Comparison of ENCODE assay signal across 1 cellular context in the genomic region with DNA sequence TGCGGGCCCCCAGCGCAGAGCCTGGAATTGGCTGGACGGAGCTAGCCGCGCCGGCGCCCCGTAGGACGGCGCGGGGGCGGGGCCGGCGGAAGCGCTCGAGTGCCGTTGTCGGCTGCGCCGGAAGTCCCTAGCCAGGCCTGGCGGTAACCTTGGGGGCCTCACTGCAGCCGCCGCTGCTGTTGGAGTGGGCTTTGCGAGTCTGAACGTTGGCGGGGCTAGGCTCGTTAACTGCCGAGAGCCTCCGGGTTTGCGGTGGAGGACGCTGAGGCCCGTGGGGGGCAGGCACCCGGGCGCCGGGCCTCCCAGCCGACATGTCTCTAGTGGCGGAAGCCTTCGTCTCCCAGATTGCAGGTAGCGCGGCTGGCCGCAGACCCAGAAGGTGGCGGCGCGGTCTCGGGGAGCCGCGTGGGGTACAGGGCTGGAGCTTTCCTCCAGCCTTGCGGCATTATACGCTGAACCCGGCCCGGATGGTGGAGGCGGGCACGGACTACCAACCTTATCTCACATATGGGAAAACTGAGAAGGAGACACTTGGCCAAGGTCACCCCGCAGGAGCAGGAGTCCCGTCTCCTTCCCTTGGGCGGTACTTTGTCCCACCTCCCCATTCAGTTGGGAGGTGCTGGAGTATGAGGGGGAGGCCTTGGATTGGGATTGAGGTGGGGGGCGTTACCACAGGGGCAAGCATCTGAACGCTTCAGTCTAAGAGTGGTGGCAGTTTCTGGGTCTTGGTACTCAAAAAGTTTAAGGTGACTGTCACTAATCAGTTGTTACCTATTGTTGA.
TF ChIP-seq lines count a peak whose summit lies in the region.

A gene (plus strand): TSS at position 124 of the 781 bp plus-strand sequence. CDS start 188 bp downstream, at position 312.

TF ChIP-seq in WTC11, 78 proteins besides CTCF, POLR2A, EP300 and RAD21 (continued from another document):
- TF ChIP-seq, protein P1, sequence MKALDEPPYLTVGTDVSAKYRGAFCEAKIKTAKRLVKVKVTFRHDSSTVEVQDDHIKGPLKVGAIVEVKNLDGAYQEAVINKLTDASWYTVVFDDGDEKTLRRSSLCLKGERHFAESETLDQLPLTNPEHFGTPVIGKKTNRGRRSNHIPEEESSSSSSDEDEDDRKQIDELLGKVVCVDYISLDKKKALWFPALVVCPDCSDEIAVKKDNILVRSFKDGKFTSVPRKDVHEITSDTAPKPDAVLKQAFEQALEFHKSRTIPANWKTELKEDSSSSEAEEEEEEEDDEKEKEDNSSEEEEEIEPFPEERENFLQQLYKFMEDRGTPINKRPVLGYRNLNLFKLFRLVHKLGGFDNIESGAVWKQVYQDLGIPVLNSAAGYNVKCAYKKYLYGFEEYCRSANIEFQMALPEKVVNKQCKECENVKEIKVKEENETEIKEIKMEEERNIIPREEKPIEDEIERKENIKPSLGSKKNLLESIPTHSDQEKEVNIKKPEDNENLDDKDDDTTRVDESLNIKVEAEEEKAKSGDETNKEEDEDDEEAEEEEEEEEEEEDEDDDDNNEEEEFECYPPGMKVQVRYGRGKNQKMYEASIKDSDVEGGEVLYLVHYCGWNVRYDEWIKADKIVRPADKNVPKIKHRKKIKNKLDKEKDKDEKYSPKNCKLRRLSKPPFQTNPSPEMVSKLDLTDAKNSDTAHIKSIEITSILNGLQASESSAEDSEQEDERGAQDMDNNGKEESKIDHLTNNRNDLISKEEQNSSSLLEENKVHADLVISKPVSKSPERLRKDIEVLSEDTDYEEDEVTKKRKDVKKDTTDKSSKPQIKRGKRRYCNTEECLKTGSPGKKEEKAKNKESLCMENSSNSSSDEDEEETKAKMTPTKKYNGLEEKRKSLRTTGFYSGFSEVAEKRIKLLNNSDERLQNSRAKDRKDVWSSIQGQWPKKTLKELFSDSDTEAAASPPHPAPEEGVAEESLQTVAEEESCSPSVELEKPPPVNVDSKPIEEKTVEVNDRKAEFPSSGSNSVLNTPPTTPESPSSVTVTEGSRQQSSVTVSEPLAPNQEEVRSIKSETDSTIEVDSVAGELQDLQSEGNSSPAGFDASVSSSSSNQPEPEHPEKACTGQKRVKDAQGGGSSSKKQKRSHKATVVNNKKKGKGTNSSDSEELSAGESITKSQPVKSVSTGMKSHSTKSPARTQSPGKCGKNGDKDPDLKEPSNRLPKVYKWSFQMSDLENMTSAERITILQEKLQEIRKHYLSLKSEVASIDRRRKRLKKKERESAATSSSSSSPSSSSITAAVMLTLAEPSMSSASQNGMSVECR (CRISPR knock-in tag; IDR thresholded peaks at IDR 0.05; ENCODE audit: borderline replicate concordance): 0 out of 2 replicates have a peak, but pooled peaks have one; percentile 53
- TF ChIP-seq SMAD3 (CRISPR knock-in tag; IDR thresholded peaks at IDR 0.05; ENCODE audit: borderline replicate concordance): 0 out of 2 replicates have a peak, but pooled peaks have one; percentile 10
- TF ChIP-seq SP1 (CRISPR knock-in tag; conservative IDR thresholded peaks at IDR 0.05): peak; percentile 83
